ENCODE assay signal across 8 cellular contexts in genomic region chr5:131379723-131380122, GRCh38.
DNase-seq lines count a peak whose midpoint lies in the region; ATAC-seq and TF ChIP-seq lines count a peak whose summit lies in the region.

No MANE protein-coding gene starts in this region.

- peak; percentile 32 to 44 for DNase-seq in activated CD4-positive, alpha-beta T cell treated with anti-CD3 and anti-CD28 coated beads for 24 hours (ENCODE audit: low read depth in 2 of 2)
- DNase-seq in endothelial cell (ENCODE audit: low spot score) (no peak), NCI-H510A treated with DMSO at 0.1 percent for 48 hours (lab: John Stamatoyannopoulos, UW) (no peak), occipital lobe (lab: John Stamatoyannopoulos, UW) (no peak), NCI-H2081 (lab: John Stamatoyannopoulos, UW) (no peak)

- H3K36me3 ChIP-seq in skeletal muscle tissue (ENCODE audit: control insufficient read depth in 3 of 3, insufficient read depth in 3 of 3, low read length in 3 of 3) = no peaks in the 10 kb centered on the region

- peaks cover 0 to 3% (median 0%) of the 10 kb centered on the region in 3 donors for H3K4me1 ChIP-seq in skeletal muscle tissue (ENCODE audit: control insufficient read depth in 3 of 3, insufficient read depth in 3 of 3, low read length in 3 of 3)

- TF ChIP-seq CTCF in endothelial cell (IDR thresholded peaks at IDR 0.05; ENCODE audit: unreplicated experiment) = no peak

- no peak overlapping the region for H3K4me3 ChIP-seq in skeletal muscle tissue (ENCODE audit: low read length in 3 of 3)

- peak overlapping the region; percentile 93 for H3K27ac Mint-ChIP-seq in endothelial cell (ENCODE audit: unreplicated experiment)

- H3K4me3 Mint-ChIP-seq in endothelial cell (ENCODE audit: unreplicated experiment) = no peak overlapping the region

- H3K27me3 Mint-ChIP-seq in endothelial cell (ENCODE audit: unreplicated experiment) = peaks cover 4% of the 10 kb centered on the region

- H3K9me3 ChIP-seq in skeletal muscle tissue (ENCODE audit: control insufficient read depth in 3 of 3, low read length in 3 of 3) = no peaks in the 10 kb centered on the region

- H3K9ac ChIP-seq in skeletal muscle tissue (ENCODE audit: low read depth in 1 of 3, low read length in 3 of 3) = no peak overlapping the region

- H3K36me3 Mint-ChIP-seq in endothelial cell (ENCODE audit: low read depth, unreplicated experiment) = peaks cover 5% of the 10 kb centered on the region

- no peaks in the 10 kb centered on the region for H3K9me3 Mint-ChIP-seq in endothelial cell (ENCODE audit: unreplicated experiment)

- H3K27me3 ChIP-seq in skeletal muscle tissue (ENCODE audit: control insufficient read depth in 3 of 3, insufficient read depth in 3 of 3, low read length in 3 of 3) = no peaks in the 10 kb centered on the region

- ATAC-seq in GM19035 (IDR thresholded peaks at IDR 0.05; ENCODE audit: unreplicated experiment) (peak; percentile 34), HG03457 (IDR thresholded peaks at IDR 0.05; ENCODE audit: unreplicated experiment) (peak; percentile 34)

- peak overlapping the region; percentile 78 for H3K27ac ChIP-seq in skeletal muscle tissue (ENCODE audit: low read depth, low read length)

- peaks cover 41% of the 10 kb centered on the region for H3K4me1 Mint-ChIP-seq in endothelial cell (ENCODE audit: unreplicated experiment)

Comparison
In these comparisons a context has a peak if more than half of its experiments do, and no peak if none do; other contexts are left out.
1. DNase-seq: peak in activated CD4-positive, alpha-beta T cell treated with anti-CD3 and anti-CD28 coated beads for 24 hours (2 of 2); none in endothelial cell (single experiment), NCI-H510A treated with DMSO at 0.1 percent for 48 hours (single experiment), occipital lobe (single experiment) and NCI-H2081 (0 of 2).